In genomic region chr9:133643978-133644760, GRCh38 we compare ENCODE assay signal across 25 cellular contexts. TPM values are rescaled to one million over a fixed set of nuclear protein-coding genes. Genes with fewer than 3 reads are reported as not detected.
"Had no signal": no experiment of that assay in that cellular context is flagged by ENCODE, and none has a peak within 500 bp of the region (broad histone marks: within the 10 kb centered on the region; RNA-seq: fewer than 3 reads in every experiment).

No MANE protein-coding gene starts in this region.

- H3K4me3 Mint-ChIP-seq: dendritic cell treated with granulocyte-macrophage colony-stimulating factor and Interleukin-4, amounts not matched to agents 40 ng/mL and 50 ng/mL, for 4 days; effector memory CD8-positive, alpha-beta T cell; natural killer cell treated with Interleukin-12 subunit alpha and Interleukin-12 subunit beta and Interleukin-15 and Interleukin-18, amount 100 ng/mL, for 72 hours; stimulated activated naive B cell treated with anti-CD40 and anti-IgM and Interleukin-4, amounts not matched to agents 10 μg/mL and 1 μg/mL and 100 μg/mL, for 72 hours; stimulated activated naive CD8-positive, alpha-beta T cell treated with anti-CD3 and anti-CD28 coated beads, Interleukin-15, amount 100 ng/mL, for 72 hours had no signal

- H3K9me3 Mint-ChIP-seq: dendritic cell treated with granulocyte-macrophage colony-stimulating factor and Interleukin-4, amounts not matched to agents 40 ng/mL and 50 ng/mL, for 4 days; effector memory CD8-positive, alpha-beta T cell; natural killer cell treated with Interleukin-12 subunit alpha and Interleukin-12 subunit beta and Interleukin-15 and Interleukin-18, amount 100 ng/mL, for 72 hours; stimulated activated naive B cell treated with anti-CD40 and anti-IgM and Interleukin-4, amounts not matched to agents 10 μg/mL and 1 μg/mL and 100 μg/mL, for 72 hours; stimulated activated naive CD8-positive, alpha-beta T cell treated with anti-CD3 and anti-CD28 coated beads, Interleukin-15, amount 100 ng/mL, for 72 hours had no signal

- H3K4me3 ChIP-seq: esophagus squamous epithelium, lung, sigmoid colon, skin epidermis, testis, tibial nerve, upper lobe of right lung had no signal

- H3K36me3 ChIP-seq: esophagus squamous epithelium, sigmoid colon, tibial nerve, upper lobe of right lung had no signal

- H3K36me3 Mint-ChIP-seq: natural killer cell treated with Interleukin-12 subunit alpha and Interleukin-12 subunit beta and Interleukin-15 and Interleukin-18, amount 100 ng/mL, for 72 hours; stimulated activated naive B cell treated with anti-CD40 and anti-IgM and Interleukin-4, amounts not matched to agents 10 μg/mL and 1 μg/mL and 100 μg/mL, for 72 hours had no signal

- DNase-seq: effector memory CD8-positive, alpha-beta T cell; esophagus squamous epithelium; foreskin fibroblast; head of caudate nucleus; hippocampal formation; kidney glomerular epithelial cell; mesenchymal stem cell; midbrain; sigmoid colon; stimulated activated CD4-positive, alpha-beta T cell treated with anti-CD3 and anti-CD28 coated beads, Interleukin-2, amount 100 ng/mL, for 24 hours; stimulated activated CD4-positive, alpha-beta T cell treated with anti-CD3 and anti-CD28 coated beads, Interleukin-4, amount 100 ng/mL, for 4 hours; stimulated activated naive B cell treated with anti-CD40 and anti-IgM and Interleukin-4, amounts not matched to agents 10 μg/mL and 1 μg/mL and 100 μg/mL, for 72 hours; stimulated activated naive CD8-positive, alpha-beta T cell treated with anti-CD3 and anti-CD28 coated beads, Interleukin-15, amount 100 ng/mL, for 72 hours; testis; upper lobe of right lung had no signal

- H3K9me3 ChIP-seq: esophagus squamous epithelium, sigmoid colon, testis, tibial nerve, upper lobe of right lung had no signal

- H3K27me3 Mint-ChIP-seq: stimulated activated naive CD8-positive, alpha-beta T cell treated with anti-CD3 and anti-CD28 coated beads, Interleukin-15, amount 100 ng/mL, for 72 hours had no signal

- H3K27ac Mint-ChIP-seq: dendritic cell treated with granulocyte-macrophage colony-stimulating factor and Interleukin-4, amounts not matched to agents 40 ng/mL and 50 ng/mL, for 4 days; effector memory CD8-positive, alpha-beta T cell; natural killer cell treated with Interleukin-12 subunit alpha and Interleukin-12 subunit beta and Interleukin-15 and Interleukin-18, amount 100 ng/mL, for 72 hours; stimulated activated naive CD8-positive, alpha-beta T cell treated with anti-CD3 and anti-CD28 coated beads, Interleukin-15, amount 100 ng/mL, for 72 hours had no signal

- H3K27me3 ChIP-seq: testis had no signal

- H3K4me1 Mint-ChIP-seq: stimulated activated naive CD8-positive, alpha-beta T cell treated with anti-CD3 and anti-CD28 coated beads, Interleukin-15, amount 100 ng/mL, for 72 hours had no signal

- ATAC-seq: effector memory CD8-positive, alpha-beta T cell; left lobe of liver; stimulated activated naive B cell treated with anti-CD40 and anti-IgM and Interleukin-4, amounts not matched to agents 10 μg/mL and 1 μg/mL and 100 μg/mL, for 72 hours; stimulated activated naive CD8-positive, alpha-beta T cell treated with anti-CD3 and anti-CD28 coated beads, Interleukin-15, amount 100 ng/mL, for 72 hours; upper lobe of right lung had no signal

- H3K27ac ChIP-seq: esophagus squamous epithelium, sigmoid colon, skin epidermis, testis, tibial nerve, upper lobe of right lung had no signal

- H3K4me1 ChIP-seq: esophagus squamous epithelium, sigmoid colon, testis, tibial nerve, upper lobe of right lung had no signal

RNA-seq across cellular contexts. Expression of gene DBH, which starts 8.0 kb away (rescaled TPM):
- total RNA-seq: epithelial cell of proximal tubule; esophagus squamous epithelium; natural killer cell treated with Interleukin-12 subunit alpha and Interleukin-12 subunit beta and Interleukin-15 and Interleukin-18, amount 100 ng/mL, for 72 hours; pulmonary artery endothelial cell; sigmoid colon; subcutaneous adipose tissue; upper lobe of right lung had no signal

RNA-seq across cellular contexts. Expression of gene FAM163B, which starts 35.0 kb away (rescaled TPM):
- total RNA-seq: epithelial cell of proximal tubule; esophagus squamous epithelium; natural killer cell treated with Interleukin-12 subunit alpha and Interleukin-12 subunit beta and Interleukin-15 and Interleukin-18, amount 100 ng/mL, for 72 hours; omental fat pad; pulmonary artery endothelial cell; subcutaneous adipose tissue; upper lobe of right lung had no signal
